10 cellular contexts compared by ENCODE assay signal in the genomic region with DNA sequence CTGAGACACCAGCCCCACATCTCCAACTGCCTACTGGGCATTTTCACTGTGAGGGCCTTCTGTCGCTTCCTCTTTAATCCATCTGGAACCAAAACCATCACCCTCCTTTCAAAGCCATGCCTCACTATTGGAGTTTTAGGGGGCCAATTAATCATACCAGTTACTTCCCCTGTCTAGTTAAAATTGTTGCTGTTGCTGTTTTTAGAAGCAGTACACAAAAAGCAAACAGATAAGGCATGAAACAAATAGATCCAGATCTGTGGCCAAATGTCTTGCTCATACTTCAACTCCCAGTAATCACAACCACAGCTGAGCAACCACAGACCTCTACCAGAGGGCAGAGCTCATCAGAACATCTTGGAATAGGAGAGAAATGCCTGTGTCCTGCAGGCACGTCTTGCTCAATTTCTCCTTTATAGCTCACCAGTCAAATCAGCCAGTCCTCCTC.
DNase-seq lines count a peak whose midpoint lies in the region; ATAC-seq and TF ChIP-seq lines count a peak whose summit lies in the region.
"Had no signal": no experiment of that assay in that cellular context is flagged by ENCODE, and none has a peak within 500 bp of the region (broad histone marks: within the 10 kb centered on the region; RNA-seq: fewer than 3 reads in every experiment).

No MANE protein-coding gene starts in this region.

- H3K27ac Mint-ChIP-seq in activated T-helper 1 cell treated with anti-CD3 and anti-CD28 coated beads, Interleukin-12 subunit alpha, Interleukin-12 subunit beta, Interleukin-2, Interleukin-4 antibody, amounts not matched to agents 30 ng/mL and 10 ng/mL and 1 ng/mL, durations not matched to agents 14 hours and 24 hours and 36 hours: no peak overlapping the region
- H3K27ac Mint-ChIP-seq in stimulated activated naive B cell treated with anti-CD40 and anti-IgM and Interleukin-4, amounts not matched to agents 10 μg/mL and 1 μg/mL and 100 μg/mL, for 72 hours: no peak overlapping the region

- H3K9me3 ChIP-seq in adrenal gland (replicated peaks in 1 of 3): no peaks in the 10 kb centered on the region
- no peaks in the 10 kb centered on the region for H3K9me3 ChIP-seq in left ventricle myocardium inferior (replicated peaks)
- H3K9me3 ChIP-seq in stomach smooth muscle (ENCODE audit: control insufficient read depth in 2 of 2, low read length in 2 of 2): no peaks in the 10 kb centered on the region

- intact Hi-C loops in adrenal gland (cut with DNase I) (loop anchor here in 1 of 2 donors (10.0 kb wide), 1 partner anchor 108 kb away; no protein-coding TSS in a partner anchor), left ventricle myocardium inferior (cut with micrococcal nuclease) (no loop called here)
- intact Hi-C loops in activated T-helper 1 cell treated with anti-CD3 and anti-CD28 coated beads, Interleukin-12 subunit alpha, Interleukin-12 subunit beta, Interleukin-2, Interleukin-4 antibody, amounts not matched to agents 30 ng/mL and 10 ng/mL and 1 ng/mL, durations not matched to agents 14 hours and 24 hours and 36 hours (cut with micrococcal nuclease): no loop called here

- peaks cover 3% of the 10 kb centered on the region for H3K36me3 Mint-ChIP-seq in activated T-helper 1 cell treated with anti-CD3 and anti-CD28 coated beads, Interleukin-12 subunit alpha, Interleukin-12 subunit beta, Interleukin-2, Interleukin-4 antibody, amounts not matched to agents 30 ng/mL and 10 ng/mL and 1 ng/mL, durations not matched to agents 14 hours and 24 hours and 36 hours (ENCODE audit: low read depth)
- no peaks in the 10 kb centered on the region for H3K36me3 Mint-ChIP-seq in stimulated activated naive B cell treated with anti-CD40 and anti-IgM and Interleukin-4, amounts not matched to agents 10 μg/mL and 1 μg/mL and 100 μg/mL, for 72 hours

- H3K4me1 Mint-ChIP-seq in activated T-helper 1 cell treated with anti-CD3 and anti-CD28 coated beads, Interleukin-12 subunit alpha, Interleukin-12 subunit beta, Interleukin-2, Interleukin-4 antibody, amounts not matched to agents 30 ng/mL and 10 ng/mL and 1 ng/mL, durations not matched to agents 14 hours and 24 hours and 36 hours (ENCODE audit: low read depth): peaks cover 6% of the 10 kb centered on the region
- no peaks in the 10 kb centered on the region for H3K4me1 Mint-ChIP-seq in stimulated activated naive B cell treated with anti-CD40 and anti-IgM and Interleukin-4, amounts not matched to agents 10 μg/mL and 1 μg/mL and 100 μg/mL, for 72 hours

- H3K27me3 ChIP-seq in adrenal gland (no peaks in the 10 kb centered on the region), left ventricle myocardium inferior (ENCODE audit: low read depth) (no peaks in the 10 kb centered on the region), stomach smooth muscle (ENCODE audit: control insufficient read depth in 1 of 2, insufficient read depth in 2 of 2, low read length in 2 of 2) (no peaks in the 10 kb centered on the region)

- H3K36me3 ChIP-seq in adrenal gland (replicated peaks in 1 of 2) (no peaks in the 10 kb centered on the region), left ventricle myocardium inferior (no peaks in the 10 kb centered on the region), stomach smooth muscle (ENCODE audit: control insufficient read depth in 2 of 2, insufficient read depth in 2 of 2, low read length in 2 of 2) (no peaks in the 10 kb centered on the region)

- peaks cover 6% of the 10 kb centered on the region for H3K9me3 Mint-ChIP-seq in activated T-helper 1 cell treated with anti-CD3 and anti-CD28 coated beads, Interleukin-12 subunit alpha, Interleukin-12 subunit beta, Interleukin-2, Interleukin-4 antibody, amounts not matched to agents 30 ng/mL and 10 ng/mL and 1 ng/mL, durations not matched to agents 14 hours and 24 hours and 36 hours
- no peaks in the 10 kb centered on the region for H3K9me3 Mint-ChIP-seq in stimulated activated naive B cell treated with anti-CD40 and anti-IgM and Interleukin-4, amounts not matched to agents 10 μg/mL and 1 μg/mL and 100 μg/mL, for 72 hours

- no peak overlapping the region for H3K4me3 Mint-ChIP-seq in activated T-helper 1 cell treated with anti-CD3 and anti-CD28 coated beads, Interleukin-12 subunit alpha, Interleukin-12 subunit beta, Interleukin-2, Interleukin-4 antibody, amounts not matched to agents 30 ng/mL and 10 ng/mL and 1 ng/mL, durations not matched to agents 14 hours and 24 hours and 36 hours
- no peak overlapping the region for H3K4me3 Mint-ChIP-seq in stimulated activated naive B cell treated with anti-CD40 and anti-IgM and Interleukin-4, amounts not matched to agents 10 μg/mL and 1 μg/mL and 100 μg/mL, for 72 hours

- WGBS in adrenal gland, 4 donors: 27 to 49% (median 40%) methylated on average over 2 of the region's 2 CpGs

- H3K27ac ChIP-seq in adrenal gland: peak overlapping the region; percentile 19 to 77 (median 55)
- H3K27ac ChIP-seq in left ventricle myocardium inferior (replicated peaks): peak overlapping the region; percentile 71
- peak overlapping the region; percentile 32 for H3K27ac ChIP-seq in stomach smooth muscle (ENCODE audit: low read length)

- ATAC-seq in GM21360 (IDR thresholded peaks at IDR 0.05; ENCODE audit: unreplicated experiment): no peak
- no peak for ATAC-seq in stimulated activated naive B cell treated with anti-CD40 and anti-IgM and Interleukin-4, amounts not matched to agents 10 μg/mL and 1 μg/mL and 100 μg/mL, for 72 hours (replicated peaks)

- TF ChIP-seq CTCF in adrenal gland (IDR thresholded peaks at IDR 0.05) (peak in 1 of 6 experiments; percentile 16), left ventricle myocardium inferior (IDR thresholded peaks at IDR 0.05; ENCODE audit: borderline replicate concordance) (no peak)

- H3K4me3 ChIP-seq in adrenal gland (no peak overlapping the region), left ventricle myocardium inferior (no peak overlapping the region), stomach smooth muscle (ENCODE audit: low read length in 2 of 2) (no peak overlapping the region)

- peak in 1 of 2 donors; percentile 32 for TF ChIP-seq POLR2A in adrenal gland (IDR thresholded peaks at IDR 0.05)

- no peaks in the 10 kb centered on the region for H3K27me3 Mint-ChIP-seq in activated T-helper 1 cell treated with anti-CD3 and anti-CD28 coated beads, Interleukin-12 subunit alpha, Interleukin-12 subunit beta, Interleukin-2, Interleukin-4 antibody, amounts not matched to agents 30 ng/mL and 10 ng/mL and 1 ng/mL, durations not matched to agents 14 hours and 24 hours and 36 hours (ENCODE audit: insufficient read depth)
- H3K27me3 Mint-ChIP-seq in stimulated activated naive B cell treated with anti-CD40 and anti-IgM and Interleukin-4, amounts not matched to agents 10 μg/mL and 1 μg/mL and 100 μg/mL, for 72 hours: no peaks in the 10 kb centered on the region

- DNase-seq in HT1080 (ENCODE audit: low read depth) (peak; percentile 63), adrenal gland (peak; percentile 42 to 90 (median 75)), left ventricle myocardium inferior (no peak)
- DNase-seq in activated T-helper 1 cell treated with anti-CD3 and anti-CD28 coated beads, Interleukin-12 subunit alpha, Interleukin-12 subunit beta, Interleukin-2, Interleukin-4 antibody, amounts not matched to agents 30 ng/mL and 10 ng/mL and 1 ng/mL, durations not matched to agents 14 hours and 24 hours and 36 hours (ENCODE audit: low spot score): no peak
- no peak for DNase-seq in activated CD4-positive, alpha-beta T cell treated with anti-CD3 and anti-CD28 coated beads, Interleukin-2, amount 50 U/mL, for 1 hour
- DNase-seq in stimulated activated naive B cell treated with anti-CD40 and anti-IgM and Interleukin-4, amounts not matched to agents 10 μg/mL and 1 μg/mL and 100 μg/mL, for 72 hours: no peak
- DNase-seq: activated CD4-positive, alpha-beta T cell treated with anti-CD3 and anti-CD28 coated beads for 48 hours; NCI-H187 had no signal

- H3K4me1 ChIP-seq in adrenal gland (replicated peaks in 1 of 2) (peaks cover 7 to 29% of the 10 kb centered on the region in 2 donors), left ventricle myocardium inferior (peaks cover 28% of the 10 kb centered on the region), stomach smooth muscle (ENCODE audit: control insufficient read depth, insufficient read depth, low read length) (no peaks in the 10 kb centered on the region)

- no peak overlapping the region for H3K9ac ChIP-seq in stomach smooth muscle (ENCODE audit: low read length in 2 of 2)

Comparison
In these comparisons a context has a peak if more than half of its experiments do, and no peak if none do; other contexts are left out.
1. DNase-seq: peak in HT1080 (single experiment) and adrenal gland (7 of 7); none in left ventricle myocardium inferior (single experiment), activated T-helper 1 cell treated with anti-CD3 and anti-CD28 coated beads, Interleukin-12 subunit alpha, Interleukin-12 subunit beta, Interleukin-2, Interleukin-4 antibody, amounts not matched to agents 30 ng/mL and 10 ng/mL and 1 ng/mL, durations not matched to agents 14 hours and 24 hours and 36 hours (single experiment), activated CD4-positive, alpha-beta T cell treated with anti-CD3 and anti-CD28 coated beads, Interleukin-2, amount 50 U/mL, for 1 hour (single experiment) and stimulated activated naive B cell treated with anti-CD40 and anti-IgM and Interleukin-4, amounts not matched to agents 10 μg/mL and 1 μg/mL and 100 μg/mL, for 72 hours (single experiment).
2. Peak in every context shown above with its lines, with median percentiles within 50 percentile points of each other: H3K27ac ChIP-seq.